ENCODE assay signal across 21 cellular contexts in the genomic region with DNA sequence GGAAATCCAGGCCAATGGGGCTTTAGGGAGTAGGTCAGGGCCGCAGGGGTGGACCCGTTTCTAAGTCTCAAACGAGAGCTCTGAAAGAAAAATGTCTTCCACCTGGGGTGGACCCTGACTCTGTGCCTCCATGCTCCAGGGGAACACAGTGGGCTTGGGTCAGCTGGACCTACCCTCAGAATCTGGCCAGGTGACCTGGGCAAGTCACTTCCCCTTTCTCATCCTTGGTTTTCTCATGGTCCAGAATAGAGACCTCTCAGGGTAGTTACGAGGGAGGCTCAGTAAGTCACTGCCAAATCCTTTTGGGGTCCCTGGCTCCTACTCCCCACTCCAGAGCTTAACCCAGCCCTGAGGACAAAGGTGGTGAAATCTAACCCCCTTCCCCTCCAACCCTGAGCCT. TPM values are rescaled to one million over a fixed set of nuclear protein-coding genes. Genes with fewer than 3 reads are reported as not detected.
A peak's percentile ranks its signal among the peaks of the same experiment; 100 is the strongest.
DNase-seq lines count a peak whose midpoint lies in the region; ATAC-seq, FAIRE-seq and TF ChIP-seq lines count a peak whose summit lies in the region.
"Had no signal": no experiment of that assay in that cellular context is flagged by ENCODE, and none has a peak within 500 bp of the region (broad histone marks: within the 10 kb centered on the region; RNA-seq: fewer than 3 reads in every experiment).

No MANE protein-coding gene starts in this region.

- H3K9me1 ChIP-seq in K562 (ENCODE audit: control insufficient read depth, insufficient read depth, low read length): no peaks in the 10 kb centered on the region

- H2BK5ac ChIP-seq in trophoblast cell (ENCODE audit: low read depth, low read length, poor library complexity): no peak overlapping the region

- H3K4me1 ChIP-seq in K562 (replicated peaks in 1 of 2; ENCODE audit: control insufficient read depth in 2 of 2, insufficient read depth in 2 of 2, low read length in 2 of 2): peaks cover 0 to 7% of the 10 kb centered on the region in 2 experiments; a peak in 4 of 5 replicates
- H3K4me1 ChIP-seq in trophoblast cell (ENCODE audit: control insufficient read depth in 1 of 2, insufficient read depth in 2 of 2, low read length in 2 of 2): peaks cover 3 to 7% of the 10 kb centered on the region in 2 experiments

- no peak overlapping the region for H4K91ac ChIP-seq in trophoblast cell (ENCODE audit: low read depth, low read length)

- H3K79me2 ChIP-seq in K562 (ENCODE audit: control insufficient read depth, insufficient read depth, low read length): peaks cover 17% of the 10 kb centered on the region
- H3K79me2 ChIP-seq in trophoblast cell (ENCODE audit: control insufficient read depth, insufficient read depth, low read length, poor library complexity): peaks cover 10% of the 10 kb centered on the region

- TF ChIP-seq CTCF in K562 (IDR thresholded peaks at IDR 0.05 in 2 of 3, conservative IDR thresholded peaks at IDR 0.05 in 1 of 3; ENCODE audit: insufficient read depth in 2 of 3, low read depth in 1 of 3, low read length in 3 of 3) (no peak), nephron progenitor cell (IDR thresholded peaks at IDR 0.05) (no peak)

- no peak for TF ChIP-seq EP300 in K562 (IDR thresholded peaks at IDR 0.05; ENCODE audit: low read length)

- TF ChIP-seq POLR2A in K562 (conservative IDR thresholded peaks at IDR 0.05): no peak

- no peak overlapping the region for H4K12ac ChIP-seq in trophoblast cell (ENCODE audit: low read depth, low read length)

- H3K9me3 ChIP-seq in K562 (replicated peaks; ENCODE audit: control insufficient read depth, insufficient read depth, low read depth, low read length) (no peaks in the 10 kb centered on the region), trophoblast cell (ENCODE audit: insufficient read depth, low read depth, low read length) (peaks cover 1% of the 10 kb centered on the region)
- H3K9me3 ChIP-seq: BLaER1 treated with 17β-estradiol and CSF1 and Interleukin-3, amounts not matched to agents 10 nM and 100 nM had no signal

- ATAC-seq in K562: no peak
- ATAC-seq: CD8-positive, alpha-beta T cell; GM23338 had no signal

- no TSS peak for BruUV-seq in K562 (replicated peaks; lab: Mats Ljungman, UMichigan)

- no peak overlapping the region for H3K14ac ChIP-seq in trophoblast cell (ENCODE audit: low read length)

- H2BK120ac ChIP-seq in trophoblast cell (ENCODE audit: insufficient read depth, low read length, poor library complexity): no peak overlapping the region

- H3K4me3 ChIP-seq in K562 (no peak overlapping the region), trophoblast cell (ENCODE audit: low read depth, low read length) (no peak overlapping the region)
- H3K4me3 ChIP-seq: BLaER1 treated with 17β-estradiol and CSF1 and Interleukin-3, amounts not matched to agents 10 nM and 100 nM; GM23338 had no signal

- no peak overlapping the region for H3K18ac ChIP-seq in trophoblast cell (ENCODE audit: low read length)

- WGBS in K562 (ENCODE audit: insufficient coverage, low coverage, missing lambda C conversion rate): 58% methylated on average over 4 of the region's 4 CpGs
- WGBS in trophoblast cell (ENCODE audit: extremely low coverage, insufficient coverage, insufficient read length): no CpG with 5 or more reads among the region's 4 CpGs

- no peak for FAIRE-seq in K562 (lab: Jason Lieb, UNC)
- FAIRE-seq: GM12892, GM18507, H54 had no signal

- intact Hi-C loops in activated naive CD4-positive, alpha-beta T cell treated with anti-CD3 and anti-CD28 coated beads for 36 hours (cut with micrococcal nuclease): no loop called here
- intact Hi-C loops in K562 (cut with micrococcal nuclease): no loop called here

- H3K4me1 Mint-ChIP-seq in activated naive CD4-positive, alpha-beta T cell treated with anti-CD3 and anti-CD28 coated beads for 36 hours (ENCODE audit: low read depth): peaks cover 11% of the 10 kb centered on the region
- peaks cover 25% of the 10 kb centered on the region for H3K4me1 Mint-ChIP-seq in nephron progenitor cell

- H3K9ac ChIP-seq in K562 (ENCODE audit: insufficient read depth in 1 of 2, low read depth in 2 of 2, low read length in 2 of 2) (no peak overlapping the region; a peak in 1 of 4 replicates), trophoblast cell (ENCODE audit: low read length) (no peak overlapping the region)
- H3K9ac ChIP-seq: BLaER1 treated with 17β-estradiol and CSF1 and Interleukin-3, amounts not matched to agents 10 nM and 100 nM had no signal

- H3K36me3 ChIP-seq in K562 (ENCODE audit: control insufficient read depth, insufficient read depth, low read length): peaks cover under 1% of the 10 kb centered on the region; the same call in 1 of the 3 replicates
- H3K36me3 ChIP-seq in trophoblast cell (ENCODE audit: control insufficient read depth in 1 of 2, insufficient read depth in 2 of 2, low read length in 2 of 2): no peaks in the 10 kb centered on the region

- no peak overlapping the region for H3K27ac ChIP-seq in K562 (ENCODE audit: extremely low read depth, low read depth, low read length)
- H3K27ac ChIP-seq in trophoblast cell (ENCODE audit: low read depth, low read length): no peak overlapping the region
- H3K27ac ChIP-seq: BLaER1 treated with 17β-estradiol and CSF1 and Interleukin-3, amounts not matched to agents 10 nM and 100 nM; HL-60 had no signal

- no peak overlapping the region for H2AK5ac ChIP-seq in trophoblast cell (ENCODE audit: low read length)

- no peaks in the 10 kb centered on the region for H3K27me3 ChIP-seq in K562 (ENCODE audit: control insufficient read depth in 2 of 2, insufficient read depth in 2 of 2, low read length in 2 of 2)
- H3K27me3 ChIP-seq in trophoblast cell (ENCODE audit: insufficient read depth, low read length): no peaks in the 10 kb centered on the region
- H3K27me3 ChIP-seq: BLaER1 treated with 17β-estradiol and CSF1 and Interleukin-3, amounts not matched to agents 10 nM and 100 nM had no signal

- H3K4me2 ChIP-seq in K562 (ENCODE audit: insufficient read depth, low read length) (no peak overlapping the region), trophoblast cell (ENCODE audit: low read length) (no peak overlapping the region)
- H3K4me2 ChIP-seq: BLaER1 treated with 17β-estradiol and CSF1 and Interleukin-3, amounts not matched to agents 10 nM and 100 nM; GM23338 had no signal

- no peak for DNase-seq in activated naive CD4-positive, alpha-beta T cell treated with anti-CD3 and anti-CD28 coated beads for 36 hours
- DNase-seq in activated naive CD4-positive, alpha-beta T cell (lab: John Stamatoyannopoulos, UW): no peak
- DNase-seq in K562 (ENCODE audit: extremely low read depth in 1 of 4, low spot score in 3 of 4): no peak
- DNase-seq in nephron progenitor cell: no peak
- DNase-seq in trophoblast cell: no peak
- DNase-seq in NCI-H446 treated with DMSO at 0.1 percent for 48 hours (lab: John Stamatoyannopoulos, UW): no peak
- DNase-seq: Calu3; CD8-positive, alpha-beta T cell; DND-41; EL; HCEC 1CT had no signal

- no peak overlapping the region for H3K23ac ChIP-seq in trophoblast cell (ENCODE audit: low read length)

- no peaks in the 10 kb centered on the region for H4K20me1 ChIP-seq in K562 (replicated peaks; ENCODE audit: control insufficient read depth, insufficient read depth, low read length)

- no peak overlapping the region for H2AFZ ChIP-seq in K562 (ENCODE audit: low read depth, low read length)
- H2AFZ ChIP-seq in trophoblast cell (ENCODE audit: insufficient read depth, low read length, poor library complexity): no peak overlapping the region
- H2AFZ ChIP-seq: GM23338 had no signal

- H3K27me3 Mint-ChIP-seq in activated naive CD4-positive, alpha-beta T cell treated with anti-CD3 and anti-CD28 coated beads for 36 hours (ENCODE audit: low read depth): no peaks in the 10 kb centered on the region
- H3K27me3 Mint-ChIP-seq in nephron progenitor cell (ENCODE audit: low read depth, poor library complexity): peaks cover 5% of the 10 kb centered on the region
- H3K27me3 Mint-ChIP-seq: B cell, IgD-negative memory B cell had no signal

- no peak overlapping the region for H2BK12ac ChIP-seq in trophoblast cell (ENCODE audit: low read length)

- no peak overlapping the region for H4K8ac ChIP-seq in trophoblast cell (ENCODE audit: low read depth, low read length)

- no peak for TF ChIP-seq RAD21 in K562 (CRISPR knock-in tag; conservative IDR thresholded peaks at IDR 0.05 in 1 of 2, IDR thresholded peaks at IDR 0.05 in 1 of 2)

- in situ Hi-C loops in K562 (cut with MboI): no loop called here

- no peak overlapping the region for H3K4me3 Mint-ChIP-seq in activated naive CD4-positive, alpha-beta T cell treated with anti-CD3 and anti-CD28 coated beads for 36 hours
- H3K4me3 Mint-ChIP-seq in nephron progenitor cell: no peak overlapping the region
- H3K4me3 Mint-ChIP-seq: B cell; CD8-positive, alpha-beta T cell; GM23338 had no signal

- CTCF ChIA-PET in activated naive CD4-positive, alpha-beta T cell treated with anti-CD3 and anti-CD28 coated beads for 36 hours (lab: Charles Lee): no interaction called here
- CTCF ChIA-PET in K562 (lab: Yijun Ruan, JAX; ENCODE audit: low intra/inter-chr PET ratio): no interaction called here

- peaks cover 4% of the 10 kb centered on the region for H3K79me1 ChIP-seq in trophoblast cell (ENCODE audit: low read length)

- peaks cover 8% of the 10 kb centered on the region for H3K36me3 Mint-ChIP-seq in activated naive CD4-positive, alpha-beta T cell treated with anti-CD3 and anti-CD28 coated beads for 36 hours (ENCODE audit: low read depth)
- no peaks in the 10 kb centered on the region for H3K36me3 Mint-ChIP-seq in nephron progenitor cell (ENCODE audit: low read depth)

- no peak overlapping the region for H3K4ac ChIP-seq in trophoblast cell (ENCODE audit: low read depth, low read length)

- H3K27ac Mint-ChIP-seq in activated naive CD4-positive, alpha-beta T cell treated with anti-CD3 and anti-CD28 coated beads for 36 hours: peak overlapping the region; percentile 57
- H3K27ac Mint-ChIP-seq in nephron progenitor cell: peak overlapping the region; percentile 58
- H3K27ac Mint-ChIP-seq: B cell; CD8-positive, alpha-beta T cell; GM23338 had no signal

- POLR2A ChIA-PET in K562 (lab: Yijun Ruan, JAX): no interaction called here

- H3K9me3 Mint-ChIP-seq in activated naive CD4-positive, alpha-beta T cell treated with anti-CD3 and anti-CD28 coated beads for 36 hours: no peaks in the 10 kb centered on the region
- no peaks in the 10 kb centered on the region for H3K9me3 Mint-ChIP-seq in nephron progenitor cell
- H3K9me3 Mint-ChIP-seq: CD8-positive, alpha-beta T cell; GM23338; IgD-negative memory B cell had no signal

RNA-seq across cellular contexts. Expression of a gene that starts 25.8 kb away (rescaled TPM):
- total RNA-seq in activated naive CD4-positive, alpha-beta T cell treated with anti-CD3 and anti-CD28 coated beads for 36 hours: under 1 TPM; 0.37 to 0.81 TPM
- 2.6 and 4.9 TPM in 2 replicates for total RNA-seq in K562 (2011; cell fraction: chromatin; rRNA removed; ENCODE audit: low replicate concordance)
- total RNA-seq in K562 (2011; cell fraction: nucleolus; rRNA removed): 1.3 and 1.5 TPM in 2 replicates
- 2.2 and 4.1 TPM in 2 replicates for total RNA-seq in K562 (2011; cell fraction: nucleoplasm; rRNA removed)
- total RNA-seq in K562 (2014; rRNA removed): 0.45 and 0.54 TPM in 2 replicates
- 0.29 and 0.44 TPM in 2 replicates for total RNA-seq in K562 (2014; rRNA removed; fragmentation: Illumina TruSeq; extraction: Trizol)
- 0.72 and 0.76 TPM in 2 replicates for total RNA-seq in K562 (2015; rRNA removed; fragmentation: Illumina TruSeq; extraction: Trizol)
- total RNA-seq in K562 (2021): 0.95 and 1.1 TPM in 2 replicates
- 0.56 and 0.57 TPM in 2 replicates for polyA plus RNA-seq in K562 (2011; rRNA removed)
- polyA plus RNA-seq in K562 (2011; cell fraction: cytosol; rRNA removed): 0.31 and 0.46 TPM in 2 replicates
- 2.7 and 8.5 TPM in 2 replicates for polyA plus RNA-seq in K562 (2011; cell fraction: nucleus; rRNA removed)
- polyA plus RNA-seq in K562 (2012): 1.3 and 1.5 TPM in 2 replicates
- polyA plus RNA-seq in K562 (2014; fragmentation: Illumina TruSeq; extraction: Trizol): 0.76 and 0.95 TPM in 2 replicates
- polyA plus RNA-seq in K562 (2014; fragmentation: Nextera tagmentation; extraction: Ambion mirVana): under 1 TPM in 1 of 2 experiments, not detected in 1; 0.08 TPM
- polyA plus RNA-seq in K562 (2014; rRNA removed): 0.56 and 0.69 TPM in 2 replicates
- 0.46 and 0.93 TPM in 2 replicates for polyA minus RNA-seq in K562 (2011; rRNA and poly(A)+ RNA removed)
- not detected in 2 replicates for polyA minus RNA-seq in K562 (2011; cell fraction: cytosol; rRNA and poly(A)+ RNA removed)
- 1.4 and 1.5 TPM in 2 replicates for polyA minus RNA-seq in K562 (2011; cell fraction: nucleus; rRNA and poly(A)+ RNA removed)
- 0.31 and 0.39 TPM in 2 replicates for polyA plus RNA-seq in trophoblast cell (2013)
- total RNA-seq: G401, HT1080 had no signal

RNA-seq across cellular contexts. Expression of a gene that starts 37.1 kb away (rescaled TPM):
- total RNA-seq in activated naive CD4-positive, alpha-beta T cell treated with anti-CD3 and anti-CD28 coated beads for 36 hours: 10 to 100 TPM; 50.9 to 51.0 TPM
- 34.9 and 102 TPM in 2 replicates for total RNA-seq in K562 (2011; cell fraction: chromatin; rRNA removed; ENCODE audit: low replicate concordance)
- total RNA-seq in K562 (2011; cell fraction: nucleolus; rRNA removed): 20.8 and 23.4 TPM in 2 replicates
- 40.0 and 49.9 TPM in 2 replicates for total RNA-seq in K562 (2011; cell fraction: nucleoplasm; rRNA removed)
- total RNA-seq in K562 (2014; rRNA removed) (28.4 and 32.8 TPM in 2 replicates), K562 (2014; rRNA removed; fragmentation: Illumina TruSeq; extraction: Trizol) (41.7 and 49.6 TPM in 2 replicates), K562 (2015; rRNA removed; fragmentation: Illumina TruSeq; extraction: Trizol) (47.4 and 55.1 TPM in 2 replicates), K562 (2021) (36.3 and 37.9 TPM in 2 replicates)
- polyA plus RNA-seq in K562 (2011; rRNA removed) (60.2 and 63.9 TPM in 2 replicates), K562 (2014; fragmentation: Illumina TruSeq; extraction: Trizol) (43.5 and 49.1 TPM in 2 replicates), K562 (2014; fragmentation: Nextera tagmentation; extraction: Ambion mirVana) (10 to 100 TPM; 13.3 to 16.6 TPM), K562 (2014; rRNA removed) (39.0 and 48.0 TPM in 2 replicates)
- polyA plus RNA-seq in K562 (2011; cell fraction: cytosol; rRNA removed): 13.2 and 24.9 TPM in 2 replicates
- polyA plus RNA-seq in K562 (2011; cell fraction: nucleus; rRNA removed): 94.0 and 147 TPM in 2 replicates
- 27.5 and 38.7 TPM in 2 replicates for polyA plus RNA-seq in K562 (2012)
- 46.8 and 52.4 TPM in 2 replicates for polyA minus RNA-seq in K562 (2011; rRNA and poly(A)+ RNA removed)
- 12.2 and 21.6 TPM in 2 replicates for polyA minus RNA-seq in K562 (2011; cell fraction: cytosol; rRNA and poly(A)+ RNA removed)
- 42.0 and 96.6 TPM in 2 replicates for polyA minus RNA-seq in K562 (2011; cell fraction: nucleus; rRNA and poly(A)+ RNA removed)
- 41.3 and 44.5 TPM in 2 replicates for polyA plus RNA-seq in trophoblast cell (2013)

RNA-seq across cellular contexts. Expression of a gene that starts 37.4 kb away (rescaled TPM):
- total RNA-seq in activated naive CD4-positive, alpha-beta T cell treated with anti-CD3 and anti-CD28 coated beads for 36 hours: 10 to 100 TPM; 27.8 to 32.4 TPM
- 118 and 123 TPM in 2 replicates for total RNA-seq in K562 (2011; cell fraction: chromatin; rRNA removed; ENCODE audit: low replicate concordance)
- 58.6 and 64.5 TPM in 2 replicates for total RNA-seq in K562 (2011; cell fraction: nucleolus; rRNA removed)
- 64.7 and 77.3 TPM in 2 replicates for total RNA-seq in K562 (2011; cell fraction: nucleoplasm; rRNA removed)
- total RNA-seq in K562 (2014; rRNA removed) (7.0 and 8.8 TPM in 2 replicates), K562 (2014; rRNA removed; fragmentation: Illumina TruSeq; extraction: Trizol) (7.1 and 8.4 TPM in 2 replicates), K562 (2015; rRNA removed; fragmentation: Illumina TruSeq; extraction: Trizol) (7.7 and 8.2 TPM in 2 replicates), K562 (2021) (11.1 and 12.9 TPM in 2 replicates)
- polyA plus RNA-seq in K562 (2011; rRNA removed) (11.5 and 15.5 TPM in 2 replicates), K562 (2014; fragmentation: Illumina TruSeq; extraction: Trizol) (8.4 and 9.0 TPM in 2 replicates), K562 (2014; fragmentation: Nextera tagmentation; extraction: Ambion mirVana) (1 to 10 TPM; 2.4 to 7.0 TPM), K562 (2014; rRNA removed) (9.6 and 11.1 TPM in 2 replicates)
- 11.0 and 12.7 TPM in 2 replicates for polyA plus RNA-seq in K562 (2011; cell fraction: cytosol; rRNA removed)
- 45.8 and 67.6 TPM in 2 replicates for polyA plus RNA-seq in K562 (2011; cell fraction: nucleus; rRNA removed)
- polyA plus RNA-seq in K562 (2012): 12.8 and 21.8 TPM in 2 replicates
- polyA minus RNA-seq in K562 (2011; rRNA and poly(A)+ RNA removed): 26.7 and 28.2 TPM in 2 replicates
- polyA minus RNA-seq in K562 (2011; cell fraction: cytosol; rRNA and poly(A)+ RNA removed): 7.8 and 15.9 TPM in 2 replicates
- polyA minus RNA-seq in K562 (2011; cell fraction: nucleus; rRNA and poly(A)+ RNA removed): 24.5 and 32.7 TPM in 2 replicates
- 31.1 and 31.8 TPM in 2 replicates for polyA plus RNA-seq in trophoblast cell (2013)
